In the genomic region with DNA sequence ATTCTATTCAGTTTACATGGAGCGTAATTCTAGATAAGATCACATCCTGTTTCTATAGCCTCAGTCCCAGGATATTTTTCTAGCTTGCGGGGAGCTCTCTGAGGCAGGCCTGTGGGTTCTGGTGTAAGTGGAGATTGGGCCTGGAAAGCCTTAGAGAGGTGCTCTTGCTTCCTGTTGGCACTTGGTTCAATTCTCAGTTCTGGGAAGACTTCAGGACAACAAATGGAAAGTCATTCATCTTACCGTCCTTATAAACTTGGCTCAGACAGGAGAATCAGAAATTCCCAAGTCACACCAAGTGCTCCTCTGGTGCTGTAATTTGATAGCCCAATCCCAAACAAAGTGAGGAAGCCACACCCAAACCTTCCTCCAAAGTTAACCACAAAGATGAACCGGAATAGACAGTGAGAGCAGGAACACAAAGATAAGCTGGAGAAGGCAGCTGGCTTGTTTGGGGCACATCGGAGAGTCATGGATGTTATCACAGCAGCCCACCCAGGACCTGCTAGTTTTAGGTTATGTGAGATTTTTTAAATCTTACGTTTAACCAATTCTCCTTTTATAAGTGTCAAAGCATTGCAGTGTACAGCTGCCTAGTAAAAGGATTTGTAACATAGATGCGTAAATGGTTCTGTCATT, we compare ENCODE assay signal across 9 cellular contexts.
DNase-seq lines count a peak whose midpoint lies in the region; ATAC-seq, FAIRE-seq and TF ChIP-seq lines count a peak whose summit lies in the region.
"Had no signal": no experiment of that assay in that cellular context is flagged by ENCODE, and none has a peak within 500 bp of the region (broad histone marks: within the 10 kb centered on the region; RNA-seq: fewer than 3 reads in every experiment).

No MANE protein-coding gene starts in this region.

- H3K36me3 Mint-ChIP-seq in GM23338 (ENCODE audit: low read depth): no peaks in the 10 kb centered on the region
- H3K36me3 Mint-ChIP-seq: T-cell had no signal

- H4K20me1 ChIP-seq in GM23338 (replicated peaks; ENCODE audit: insufficient read depth) (no peaks in the 10 kb centered on the region), OCI-LY3 (ENCODE audit: insufficient read depth, low read length) (no peaks in the 10 kb centered on the region)

- H3K27me3 Mint-ChIP-seq in GM23338 (ENCODE audit: insufficient read depth, low read depth, poor library complexity): no peaks in the 10 kb centered on the region

- H3K4me1 ChIP-seq in GM23338 (ENCODE audit: insufficient read depth) (peaks cover 21% of the 10 kb centered on the region), OCI-LY3 (ENCODE audit: low read length) (peaks cover 22% of the 10 kb centered on the region), prostate gland (replicated peaks) (no peaks in the 10 kb centered on the region)

- H2AFZ ChIP-seq in GM23338 (peak overlapping the region; percentile 40), OCI-LY3 (ENCODE audit: low read depth, low read length) (peak overlapping the region; percentile 37; the same call in 1 of the 2 replicates)

- H3K27me3 ChIP-seq in GM23338 (ENCODE audit: insufficient read depth) (no peaks in the 10 kb centered on the region), OCI-LY3 (ENCODE audit: low read depth, low read length) (no peaks in the 10 kb centered on the region; the same call in 1 of the 2 replicates), prostate gland (replicated peaks; ENCODE audit: insufficient read depth) (no peaks in the 10 kb centered on the region)

- H3K9me3 Mint-ChIP-seq in GM23338: no peaks in the 10 kb centered on the region
- H3K9me3 Mint-ChIP-seq: T-cell had no signal

- H3K27ac ChIP-seq in GM23338 (ENCODE audit: low read depth): peak overlapping the region; percentile 36; the same call in 1 of the 2 replicates
- no peak overlapping the region for H3K27ac ChIP-seq in OCI-LY3 (ENCODE audit: low read length)
- H3K27ac ChIP-seq in prostate gland: peak overlapping the region; percentile 62 to 73

- no peak for FAIRE-seq in GM12892 (lab: Jason Lieb, UNC)

- H3K79me2 ChIP-seq in GM23338 (replicated peaks; ENCODE audit: insufficient read depth): no peaks in the 10 kb centered on the region
- H3K79me2 ChIP-seq in OCI-LY3 (ENCODE audit: low read length): no peaks in the 10 kb centered on the region

- peak overlapping the region; percentile 30; the same call in 1 of the 3 replicates for H3K4me3 Mint-ChIP-seq in GM23338

- H3K36me3 ChIP-seq in GM23338 (ENCODE audit: insufficient read depth) (no peaks in the 10 kb centered on the region), OCI-LY3 (replicated peaks; ENCODE audit: low read depth, low read length) (no peaks in the 10 kb centered on the region), prostate gland (no peaks in the 10 kb centered on the region)

- peak; percentile 83 for ATAC-seq in GM23338
- peak; percentile 28 for ATAC-seq in esophagus mucosa
- ATAC-seq in HG02973 (IDR thresholded peaks at IDR 0.05; ENCODE audit: unreplicated experiment): no peak
- ATAC-seq in GM18909 (IDR thresholded peaks at IDR 0.05; ENCODE audit: poor library complexity, unreplicated experiment): no peak

- TF ChIP-seq CTCF in GM23338 (conservative IDR thresholded peaks at IDR 0.05; ENCODE audit: low read depth in 2 of 2) (no peak), OCI-LY3 (IDR thresholded peaks at IDR 0.05; ENCODE audit: low read depth, low read length) (no peak), prostate gland (IDR thresholded peaks at IDR 0.05) (no peak)

- no peak for TF ChIP-seq POLR2A in prostate gland (IDR thresholded peaks at IDR 0.05)
- no peak for TF ChIP-seq POLR2A in GM12892 (IDR thresholded peaks at IDR 0.05; ENCODE audit: low read depth, low read length)

- peak overlapping the region; percentile 38 for H3K27ac Mint-ChIP-seq in GM23338
- H3K27ac Mint-ChIP-seq: T-cell had no signal

- no peaks in the 10 kb centered on the region for H3F3A ChIP-seq in GM23338 (replicated peaks; ENCODE audit: low read depth)

- intact Hi-C loops in prostate gland (cut with DNase I): loop anchor here (2.0 kb wide), 1 partner anchor 67 kb away; no protein-coding TSS in a partner anchor

- no peaks in the 10 kb centered on the region for H3K9me3 ChIP-seq in OCI-LY3 (ENCODE audit: insufficient read depth, low read length)
- H3K9me3 ChIP-seq in prostate gland: no peaks in the 10 kb centered on the region

- 9% methylated on average over 7 of the region's 7 CpGs for WGBS in prostate gland

- no peaks in the 10 kb centered on the region; the same call in 1 of the 2 replicates for H3K9me2 ChIP-seq in GM23338 (ENCODE audit: insufficient read depth)

- H3K9ac ChIP-seq in OCI-LY3 (ENCODE audit: low read length): no peak overlapping the region

- H3K4me2 ChIP-seq in GM23338 (peak overlapping the region; percentile 67), OCI-LY3 (ENCODE audit: low read length) (peak overlapping the region; percentile 45)

- peak; percentile 64 for DNase-seq in GM23338 (ENCODE audit: low spot score)
- peak; percentile 72 for DNase-seq in prostate gland (ENCODE audit: low spot score)
- DNase-seq in COLO829 (ENCODE audit: low spot score): no peak
- no peak for DNase-seq in GM12892 (ENCODE audit: insufficient read length)

- H3K4me1 Mint-ChIP-seq in GM23338: peaks cover 18% of the 10 kb centered on the region

- peak overlapping the region; percentile 15; the same call in 1 of the 2 replicates for H3K4me3 ChIP-seq in GM23338
- peak overlapping the region; percentile 21 for H3K4me3 ChIP-seq in OCI-LY3 (ENCODE audit: low read length)
- H3K4me3 ChIP-seq in prostate gland: peak overlapping the region in 1 of 2 donors; percentile 10

TF ChIP-seq in GM23338, 12 proteins besides CTCF, POLR2A, EP300 and RAD21 (continues in another document):
- TF ChIP-seq POLR2AphosphoS5 (IDR thresholded peaks at IDR 0.05; ENCODE audit: low read depth) (no peak), EZH2 (IDR thresholded peaks at IDR 0.05; ENCODE audit: low read depth, unreplicated experiment) (no peak), ZNF331 (CRISPR knock-in tag; IDR thresholded peaks at IDR 0.05; ENCODE audit: low read depth) (no peak)
- TF ChIP-seq, protein P1, sequence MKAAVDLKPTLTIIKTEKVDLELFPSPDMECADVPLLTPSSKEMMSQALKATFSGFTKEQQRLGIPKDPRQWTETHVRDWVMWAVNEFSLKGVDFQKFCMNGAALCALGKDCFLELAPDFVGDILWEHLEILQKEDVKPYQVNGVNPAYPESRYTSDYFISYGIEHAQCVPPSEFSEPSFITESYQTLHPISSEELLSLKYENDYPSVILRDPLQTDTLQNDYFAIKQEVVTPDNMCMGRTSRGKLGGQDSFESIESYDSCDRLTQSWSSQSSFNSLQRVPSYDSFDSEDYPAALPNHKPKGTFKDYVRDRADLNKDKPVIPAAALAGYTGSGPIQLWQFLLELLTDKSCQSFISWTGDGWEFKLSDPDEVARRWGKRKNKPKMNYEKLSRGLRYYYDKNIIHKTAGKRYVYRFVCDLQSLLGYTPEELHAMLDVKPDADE (IDR thresholded peaks at IDR 0.05): no peak

Comparison
In these comparisons a context has a peak if more than half of its experiments do, and no peak if none do; other contexts are left out.
1. ATAC-seq: peak in GM23338 (single experiment) and esophagus mucosa (single experiment); none in HG02973 (single experiment) and GM18909 (single experiment).
2. DNase-seq: peak in GM23338 (single experiment) and prostate gland (single experiment); none in COLO829 (single experiment) and GM12892 (single experiment).